In the genomic region with DNA sequence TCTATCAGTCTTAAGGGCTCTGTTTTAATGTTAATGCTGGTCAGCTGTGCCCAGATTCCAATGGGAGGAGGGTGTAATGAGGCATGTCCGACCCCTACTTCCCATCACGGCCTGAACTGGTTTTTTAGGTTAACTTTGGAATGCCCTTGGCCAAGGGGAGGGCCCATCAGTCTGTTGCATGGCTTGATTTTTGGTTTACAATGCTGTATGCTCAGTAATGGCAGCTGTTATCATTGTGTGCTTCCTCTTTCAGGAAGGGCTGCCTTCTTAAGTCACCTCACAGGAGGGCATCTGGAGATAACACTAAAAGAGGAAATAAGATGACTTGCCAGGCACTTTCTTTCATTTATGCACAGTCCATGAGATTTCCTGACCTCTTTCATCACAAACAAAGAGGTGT, we compare ENCODE assay signal across 12 cellular contexts. TPM values are rescaled to one million over a fixed set of nuclear protein-coding genes. Genes with fewer than 3 reads are reported as not detected.
DNase-seq lines count a peak whose midpoint lies in the region; ATAC-seq and TF ChIP-seq lines count a peak whose summit lies in the region.
"Had no signal": no experiment of that assay in that cellular context is flagged by ENCODE, and none has a peak within 500 bp of the region (broad histone marks: within the 10 kb centered on the region; RNA-seq: fewer than 3 reads in every experiment).

No MANE protein-coding gene starts in this region.

- no peak overlapping the region for H3K4me3 Mint-ChIP-seq in stimulated activated memory B cell treated with anti-CD40 and anti-IgM and Interleukin-4, amounts not matched to agents 10 μg/mL and 1 μg/mL and 100 μg/mL, for 72 hours
- H3K4me3 Mint-ChIP-seq: stimulated activated effector memory CD8-positive, alpha-beta T cell treated with anti-CD3 and anti-CD28 coated beads, Interleukin-12 subunit alpha, Interleukin-12 subunit beta, amount 100 ng/mL, for 72 hours had no signal

- DNase-seq in NCI-H146 (lab: John Stamatoyannopoulos, UW) (peak; percentile 57), NCI-H146 treated with DMSO at 0.1 percent for 48 hours (lab: John Stamatoyannopoulos, UW; ENCODE audit: unreplicated experiment) (no peak), SJCRH30 (peak; percentile 40), fibroblast of villous mesenchyme (ENCODE audit: low read depth) (peak; percentile 29), NCI-H1436 treated with DMSO at 0.1 percent for 48 hours (lab: John Stamatoyannopoulos, UW) (no peak), HK-2 (ENCODE audit: unreplicated experiment) (no peak)
- DNase-seq: 8988T, activated gamma-delta T cell, sigmoid colon had no signal

- TF ChIP-seq CTCF in fibroblast of villous mesenchyme (IDR thresholded peaks at IDR 0.05; ENCODE audit: insufficient read depth, low read depth, low read length) = no peak

- no peaks in the 10 kb centered on the region for H3K36me3 Mint-ChIP-seq in stimulated activated memory B cell treated with anti-CD40 and anti-IgM and Interleukin-4, amounts not matched to agents 10 μg/mL and 1 μg/mL and 100 μg/mL, for 72 hours
- H3K36me3 Mint-ChIP-seq: stimulated activated effector memory CD8-positive, alpha-beta T cell treated with anti-CD3 and anti-CD28 coated beads, Interleukin-12 subunit alpha, Interleukin-12 subunit beta, amount 100 ng/mL, for 72 hours had no signal

- no peaks in the 10 kb centered on the region for H3K27me3 Mint-ChIP-seq in stimulated activated memory B cell treated with anti-CD40 and anti-IgM and Interleukin-4, amounts not matched to agents 10 μg/mL and 1 μg/mL and 100 μg/mL, for 72 hours

- H3K27ac Mint-ChIP-seq in stimulated activated memory B cell treated with anti-CD40 and anti-IgM and Interleukin-4, amounts not matched to agents 10 μg/mL and 1 μg/mL and 100 μg/mL, for 72 hours = peak overlapping the region; percentile 49
- H3K27ac Mint-ChIP-seq: stimulated activated effector memory CD8-positive, alpha-beta T cell treated with anti-CD3 and anti-CD28 coated beads, Interleukin-12 subunit alpha, Interleukin-12 subunit beta, amount 100 ng/mL, for 72 hours had no signal

- no peak overlapping the region for H3K4me3 ChIP-seq in SJCRH30
- no peak overlapping the region for H3K4me3 ChIP-seq in fibroblast of villous mesenchyme (ENCODE audit: low read depth, low read length)
- H3K4me3 ChIP-seq: sigmoid colon had no signal

- H3K9me3 ChIP-seq in SJCRH30 (replicated peaks) = peaks cover 6% of the 10 kb centered on the region
- H3K9me3 ChIP-seq: sigmoid colon had no signal

- no peaks in the 10 kb centered on the region for H3K36me3 ChIP-seq in SJCRH30
- H3K36me3 ChIP-seq: sigmoid colon had no signal

- H3K4me1 ChIP-seq in SJCRH30 = peaks cover 55% of the 10 kb centered on the region
- H3K4me1 ChIP-seq: sigmoid colon had no signal

- H3K4me1 Mint-ChIP-seq in stimulated activated memory B cell treated with anti-CD40 and anti-IgM and Interleukin-4, amounts not matched to agents 10 μg/mL and 1 μg/mL and 100 μg/mL, for 72 hours = peaks cover 9% of the 10 kb centered on the region
- H3K4me1 Mint-ChIP-seq: stimulated activated effector memory CD8-positive, alpha-beta T cell treated with anti-CD3 and anti-CD28 coated beads, Interleukin-12 subunit alpha, Interleukin-12 subunit beta, amount 100 ng/mL, for 72 hours had no signal

- peaks cover 5% of the 10 kb centered on the region for H3K9me3 Mint-ChIP-seq in stimulated activated memory B cell treated with anti-CD40 and anti-IgM and Interleukin-4, amounts not matched to agents 10 μg/mL and 1 μg/mL and 100 μg/mL, for 72 hours

- H3K27ac ChIP-seq in SJCRH30 = peak overlapping the region; percentile 18; the same call in 1 of the 2 replicates
- H3K27ac ChIP-seq: sigmoid colon had no signal

- peak; percentile 72 for ATAC-seq in stimulated activated memory B cell treated with anti-CD40 and anti-IgM and Interleukin-4, amounts not matched to agents 10 μg/mL and 1 μg/mL and 100 μg/mL, for 72 hours
- ATAC-seq in GM21390 (IDR thresholded peaks at IDR 0.05; ENCODE audit: unreplicated experiment) = no peak
- ATAC-seq: stimulated activated effector memory CD8-positive, alpha-beta T cell treated with anti-CD3 and anti-CD28 coated beads, Interleukin-12 subunit alpha, Interleukin-12 subunit beta, amount 100 ng/mL, for 72 hours had no signal

- H3K27me3 ChIP-seq in SJCRH30 = no peaks in the 10 kb centered on the region
- H3K27me3 ChIP-seq: sigmoid colon had no signal

RNA-seq across cellular contexts. Expression of a gene that starts 36.3 kb away (rescaled TPM):
- total RNA-seq in SJCRH30 (2014; rRNA removed; shearing (Covaris generic)) = not detected in 2 replicates
- total RNA-seq in fibroblast of villous mesenchyme = not detected in 2 replicates
- total RNA-seq: sigmoid colon had no signal

Comparison
In these comparisons a context has a peak if more than half of its experiments do, and no peak if none do; other contexts are left out.
1. DNase-seq: peak in NCI-H146 (single experiment), SJCRH30 (2 of 2) and fibroblast of villous mesenchyme (single experiment); none in NCI-H146 treated with DMSO at 0.1 percent for 48 hours (single experiment), NCI-H1436 treated with DMSO at 0.1 percent for 48 hours (single experiment) and HK-2 (single experiment).